14 cellular contexts compared by ENCODE assay signal in the genomic region with DNA sequence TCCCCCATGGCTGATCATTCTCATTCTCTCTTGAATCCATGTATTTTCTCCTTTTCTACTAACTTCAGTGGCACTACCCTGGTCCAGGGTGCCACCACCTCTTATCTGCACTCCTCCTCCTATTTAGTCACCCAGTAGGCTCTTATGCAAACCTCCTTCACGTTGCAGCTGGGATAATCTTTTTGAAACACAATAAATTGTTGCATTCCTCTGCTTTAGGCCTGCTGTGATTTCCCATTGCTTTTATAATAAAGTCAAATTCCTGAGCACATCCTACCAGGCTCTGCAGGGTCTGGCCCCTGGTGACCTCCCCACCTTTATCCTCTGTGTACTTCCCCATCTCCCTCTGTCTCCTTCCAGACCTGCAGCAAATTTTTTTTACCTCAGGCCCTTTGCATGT.
DNase-seq lines count a peak whose midpoint lies in the region; ATAC-seq and TF ChIP-seq lines count a peak whose summit lies in the region.
"Had no signal": no experiment of that assay in that cellular context is flagged by ENCODE, and none has a peak within 500 bp of the region (broad histone marks: within the 10 kb centered on the region; RNA-seq: fewer than 3 reads in every experiment).

No MANE protein-coding gene starts in this region.

- H3K36me3 ChIP-seq in HEK293 (ENCODE audit: control insufficient read depth in 2 of 2, insufficient read depth in 1 of 2, low read length in 2 of 2) (no peaks in the 10 kb centered on the region), ectodermal cell (ENCODE audit: control insufficient read depth, insufficient read depth, low read length) (no peaks in the 10 kb centered on the region)

- no peaks in the 10 kb centered on the region for H3K9me3 ChIP-seq in HEK293 (ENCODE audit: control insufficient read depth, insufficient read depth, low read depth, low read length)
- no peaks in the 10 kb centered on the region for H3K9me3 ChIP-seq in ectodermal cell (ENCODE audit: control insufficient read depth, low read length)
- H3K9me3 ChIP-seq: A549, Caco-2 had no signal

- H3K36me3 Mint-ChIP-seq in mesothelial cell of epicardium, result peaks cover 9% of the 10 kb centered on the region
- peaks cover 5% of the 10 kb centered on the region for H3K36me3 Mint-ChIP-seq in natural killer cell
- H3K36me3 Mint-ChIP-seq: CD14-positive monocyte; CD8-positive, alpha-beta T cell; IgD-negative memory B cell had no signal

- H3K4me1 Mint-ChIP-seq in mesothelial cell of epicardium (peaks cover 41% of the 10 kb centered on the region), natural killer cell (no peaks in the 10 kb centered on the region)
- H3K4me1 Mint-ChIP-seq: CD14-positive monocyte, IgD-negative memory B cell had no signal

- H3K27ac ChIP-seq in HEK293 (ENCODE audit: extremely low read depth, low read depth, low read length), result no peak overlapping the region
- H3K27ac ChIP-seq in ectodermal cell (ENCODE audit: insufficient read depth, low read depth, low read length, poor library complexity, severe bottlenecking), result peak overlapping the region; percentile 16
- H3K27ac ChIP-seq: A549 had no signal

- H3K27ac Mint-ChIP-seq in mesothelial cell of epicardium (peak overlapping the region; percentile 2), natural killer cell (no peak overlapping the region)
- H3K27ac Mint-ChIP-seq: CD14-positive monocyte; CD8-positive, alpha-beta T cell; IgD-negative memory B cell had no signal

- DNase-seq in mesothelial cell of epicardium (ENCODE audit: low spot score in 2 of 2, unreplicated experiment in 2 of 2) (no peak), natural killer cell (no peak), T-helper 1 cell (no peak)
- no peak for DNase-seq in activated CD4-positive, alpha-beta T cell treated with anti-CD3 and anti-CD28 coated beads, Interleukin-2, amount 50 U/mL, for 48 hours
- DNase-seq: Caco-2; CD8-positive, alpha-beta T cell; DND-41; GDM1 had no signal

- intact Hi-C loops in natural killer cell (cut with micrococcal nuclease), result loop anchor here (10.0 kb wide), 1 partner anchor 989 kb away; no protein-coding TSS in a partner anchor

- CTCF ChIA-PET in HEK293 (lab: Yijun Ruan, JAX), result interaction anchor here (0.9 kb wide), 1 partner anchor 29 kb away, joined by 4 read pairs; no protein-coding TSS in a partner anchor

- no peaks in the 10 kb centered on the region for H3K27me3 ChIP-seq in ectodermal cell (ENCODE audit: control insufficient read depth, insufficient read depth, low read length, poor library complexity, severe bottlenecking)

- H3K4me3 ChIP-seq in HEK293 (ENCODE audit: low read depth, low read length) (no peak overlapping the region), ectodermal cell (ENCODE audit: insufficient read depth, low read depth, low read length) (no peak overlapping the region)
- H3K4me3 ChIP-seq: A549 had no signal

- POLR2A ChIA-PET in HEK293 (lab: Yijun Ruan, JAX), result no interaction called here

- H3K4me3 Mint-ChIP-seq in mesothelial cell of epicardium (no peak overlapping the region), natural killer cell (no peak overlapping the region)
- H3K4me3 Mint-ChIP-seq: CD14-positive monocyte; CD8-positive, alpha-beta T cell had no signal

- no peak for ATAC-seq in natural killer cell
- no peak for ATAC-seq in HG02610 (IDR thresholded peaks at IDR 0.05; ENCODE audit: unreplicated experiment)
- ATAC-seq: A549; CD8-positive, alpha-beta T cell had no signal

- TF ChIP-seq CTCF in HEK293 (tag by site-specific recombination; IDR thresholded peaks at IDR 0.05) (no peak), mesothelial cell of epicardium (IDR thresholded peaks at IDR 0.05; ENCODE audit: unreplicated experiment) (no peak), natural killer cell (IDR thresholded peaks at IDR 0.05) (no peak)

- H3K27me3 Mint-ChIP-seq in mesothelial cell of epicardium (ENCODE audit: low read depth) (no peaks in the 10 kb centered on the region), natural killer cell (ENCODE audit: low read depth in 2 of 2) (no peaks in the 10 kb centered on the region)
- H3K27me3 Mint-ChIP-seq: IgD-negative memory B cell had no signal

- peaks cover 17% of the 10 kb centered on the region for H3K9me3 Mint-ChIP-seq in mesothelial cell of epicardium
- peaks cover 12 to 15% of the 10 kb centered on the region in 2 donors for H3K9me3 Mint-ChIP-seq in natural killer cell

- no peaks in the 10 kb centered on the region for H3K4me1 ChIP-seq in HEK293 (ENCODE audit: control insufficient read depth, insufficient read depth, low read length)
- H3K4me1 ChIP-seq in ectodermal cell (ENCODE audit: control insufficient read depth, insufficient read depth, low read length), result no peaks in the 10 kb centered on the region
- H3K4me1 ChIP-seq: A549, Caco-2 had no signal

- WGBS in ectodermal cell, 2 experiments, result 0 to 7% methylated on average over 1 of the region's 1 CpG

TF ChIP-seq in HEK293, 187 proteins besides CTCF, POLR2A, EP300 and RAD21:
- TF ChIP-seq ZNF560 (tag by site-specific recombination; IDR thresholded peaks at IDR 0.05; ENCODE audit: borderline replicate concordance) (no peak), ZNF623 (tag by site-specific recombination; IDR thresholded peaks at IDR 0.05) (0 out of 2 replicates have a peak, but pooled peaks have one; percentile 25)
